In the genomic region with DNA sequence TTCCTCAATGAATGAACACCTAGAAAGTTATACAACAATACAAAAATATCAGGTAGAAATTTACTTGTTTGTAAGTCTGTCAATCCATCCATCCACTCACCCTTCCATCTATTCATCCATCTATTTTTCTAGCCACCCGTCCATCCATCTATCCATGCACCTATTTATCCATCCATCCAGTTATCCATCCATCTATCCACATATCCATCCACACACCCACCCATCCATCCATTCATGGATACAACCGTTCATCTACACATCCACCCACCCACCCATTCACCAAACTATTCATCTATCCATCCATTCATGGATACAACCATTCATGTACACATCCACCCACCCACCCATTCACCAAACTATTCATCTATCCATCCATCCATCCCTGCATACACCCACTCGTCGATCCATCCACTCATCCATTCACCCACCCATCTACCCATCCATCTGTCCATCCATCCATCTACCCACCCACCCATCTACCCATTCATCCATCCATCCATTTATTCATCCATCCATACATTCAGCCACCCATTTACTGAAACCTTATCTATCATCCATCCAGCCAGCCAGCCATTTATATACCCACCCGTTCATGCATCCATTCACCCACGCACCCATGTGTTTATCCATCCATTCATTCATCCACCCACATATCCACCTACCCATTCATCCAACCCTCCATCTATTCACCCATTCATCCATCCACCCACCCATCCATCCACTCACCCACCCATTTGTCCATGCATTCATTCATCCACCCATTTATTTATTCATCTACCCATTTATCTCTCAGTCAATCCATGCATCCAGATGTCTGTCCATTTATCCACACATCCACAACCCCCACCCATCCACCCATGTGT, we compare ENCODE assay signal across 16 cellular contexts. TPM values are rescaled to one million over a fixed set of nuclear protein-coding genes. Genes with fewer than 3 reads are reported as not detected.
DNase-seq lines count a peak whose midpoint lies in the region; ATAC-seq and TF ChIP-seq lines count a peak whose summit lies in the region.
"Had no signal": no experiment of that assay in that cellular context is flagged by ENCODE, and none has a peak within 500 bp of the region (broad histone marks: within the 10 kb centered on the region; RNA-seq: fewer than 3 reads in every experiment).

No MANE protein-coding gene starts in this region.

- ATAC-seq in stimulated activated effector memory CD8-positive, alpha-beta T cell treated with anti-CD3 and anti-CD28 coated beads, Interleukin-12 subunit alpha, Interleukin-12 subunit beta, amount 100 ng/mL, for 72 hours, result no peak
- ATAC-seq in GM18511 (IDR thresholded peaks at IDR 0.05; ENCODE audit: unreplicated experiment), result no peak
- ATAC-seq: CD8-positive, alpha-beta T cell; HepG2 had no signal

- H2AFZ ChIP-seq in mammary epithelial cell (ENCODE audit: low read depth, low read length), result no peak overlapping the region

- H3K27ac Mint-ChIP-seq in mesothelial cell of epicardium, result peak overlapping the region; percentile 0
- H3K27ac Mint-ChIP-seq in stimulated activated effector memory CD8-positive, alpha-beta T cell treated with anti-CD3 and anti-CD28 coated beads, Interleukin-12 subunit alpha, Interleukin-12 subunit beta, amount 100 ng/mL, for 72 hours, result peak overlapping the region; percentile 11
- H3K27ac Mint-ChIP-seq: CD8-positive, alpha-beta T cell; H9; IgD-negative memory B cell had no signal

- H3K9me3 ChIP-seq in SK-N-MC (ENCODE audit: low read depth, low read length) (no peaks in the 10 kb centered on the region), mammary epithelial cell (replicated peaks; ENCODE audit: insufficient read depth, low read length) (peaks cover 4% of the 10 kb centered on the region)
- H3K9me3 ChIP-seq: BLaER1 had no signal

- peaks cover 6% of the 10 kb centered on the region for H3K4me1 ChIP-seq in mammary epithelial cell (ENCODE audit: insufficient read depth, low read length)
- H3K4me1 ChIP-seq: BLaER1 had no signal

- BruUV-seq in mammary epithelial cell (replicated peaks; lab: Mats Ljungman, UMichigan), result no TSS peak

- peak overlapping the region; percentile 51 for H3K4me3 ChIP-seq in SK-N-MC
- no peak overlapping the region for H3K4me3 ChIP-seq in mammary epithelial cell (replicated peaks in 1 of 3; ENCODE audit: insufficient read depth in 1 of 3, low read depth in 2 of 3, low read length in 3 of 3)
- H3K4me3 ChIP-seq: BLaER1 had no signal

- H3K4me3 Mint-ChIP-seq in mesothelial cell of epicardium, result no peak overlapping the region
- H3K4me3 Mint-ChIP-seq in stimulated activated effector memory CD8-positive, alpha-beta T cell treated with anti-CD3 and anti-CD28 coated beads, Interleukin-12 subunit alpha, Interleukin-12 subunit beta, amount 100 ng/mL, for 72 hours, result no peak overlapping the region
- H3K4me3 Mint-ChIP-seq: CD8-positive, alpha-beta T cell; H9 had no signal

- H3K9me3 Mint-ChIP-seq in mesothelial cell of epicardium, result no peaks in the 10 kb centered on the region
- no peaks in the 10 kb centered on the region for H3K9me3 Mint-ChIP-seq in stimulated activated effector memory CD8-positive, alpha-beta T cell treated with anti-CD3 and anti-CD28 coated beads, Interleukin-12 subunit alpha, Interleukin-12 subunit beta, amount 100 ng/mL, for 72 hours
- H3K9me3 Mint-ChIP-seq: CD8-positive, alpha-beta T cell; H9 had no signal

- intact Hi-C loops in mammary epithelial cell (cut with micrococcal nuclease), result no loop called here

- no peaks in the 10 kb centered on the region for H4K20me1 ChIP-seq in mammary epithelial cell (ENCODE audit: insufficient read depth, low read length)
- H4K20me1 ChIP-seq: BLaER1 had no signal

- DNase-seq in SK-N-MC (ENCODE audit: low read depth, low spot score) (no peak), mesothelial cell of epicardium (ENCODE audit: low spot score in 2 of 2, unreplicated experiment in 2 of 2) (no peak), mammary epithelial cell (no peak), NCI-H345 (lab: John Stamatoyannopoulos, UW) (no peak)
- DNase-seq in stimulated activated effector memory CD8-positive, alpha-beta T cell treated with anti-CD3 and anti-CD28 coated beads, Interleukin-12 subunit alpha, Interleukin-12 subunit beta, amount 100 ng/mL, for 72 hours (ENCODE audit: low spot score in 2 of 2), result no peak
- DNase-seq: ACHN; Calu3; CD8-positive, alpha-beta T cell; DMS79 treated with DMSO at 0.1 percent for 48 hours; GF-D8; H9 had no signal

- H3K27ac ChIP-seq in C4-2B, result peak overlapping the region; percentile 92
- H3K27ac ChIP-seq in SK-N-MC, result peak overlapping the region; percentile 89
- no peak overlapping the region for H3K27ac ChIP-seq in mammary epithelial cell (ENCODE audit: insufficient read depth, low read depth, low read length)
- H3K27ac ChIP-seq: BLaER1 had no signal

- dilution Hi-C loops in mammary epithelial cell (cut with HindIII; ENCODE audit: low sequenced_read_pairs), result loop anchor here (5.0 kb wide), 1 partner anchor 62 kb away; no protein-coding TSS in a partner anchor

- no peaks in the 10 kb centered on the region for H3K27me3 ChIP-seq in mammary epithelial cell (ENCODE audit: insufficient read depth, low read length)
- H3K27me3 ChIP-seq: BLaER1 had no signal

- H3K79me2 ChIP-seq in mammary epithelial cell (ENCODE audit: insufficient read depth, low read length), result no peaks in the 10 kb centered on the region

- CTCF ChIA-PET in mammary epithelial cell (lab: Charles Lee; ENCODE audit: low non-redundant PET), result no interaction called here

- peaks cover 6% of the 10 kb centered on the region for H3K4me1 Mint-ChIP-seq in mesothelial cell of epicardium
- no peaks in the 10 kb centered on the region for H3K4me1 Mint-ChIP-seq in stimulated activated effector memory CD8-positive, alpha-beta T cell treated with anti-CD3 and anti-CD28 coated beads, Interleukin-12 subunit alpha, Interleukin-12 subunit beta, amount 100 ng/mL, for 72 hours
- H3K4me1 Mint-ChIP-seq: IgD-negative memory B cell had no signal

- in situ Hi-C loops in mammary epithelial cell (cut with MboI; ENCODE audit: low sequenced_read_pairs in 2 of 2), result no loop called here

- H3K27me3 Mint-ChIP-seq in mesothelial cell of epicardium (ENCODE audit: low read depth), result no peaks in the 10 kb centered on the region
- H3K27me3 Mint-ChIP-seq: IgD-negative memory B cell had no signal

- no peaks in the 10 kb centered on the region for H3K36me3 Mint-ChIP-seq in mesothelial cell of epicardium
- H3K36me3 Mint-ChIP-seq in stimulated activated effector memory CD8-positive, alpha-beta T cell treated with anti-CD3 and anti-CD28 coated beads, Interleukin-12 subunit alpha, Interleukin-12 subunit beta, amount 100 ng/mL, for 72 hours, result no peaks in the 10 kb centered on the region
- H3K36me3 Mint-ChIP-seq: CD8-positive, alpha-beta T cell had no signal

- H3K36me3 ChIP-seq in SK-N-MC (ENCODE audit: insufficient read depth, low read length), result no peaks in the 10 kb centered on the region
- H3K36me3 ChIP-seq in mammary epithelial cell (ENCODE audit: insufficient read depth, low read length), result no peaks in the 10 kb centered on the region
- H3K36me3 ChIP-seq: BLaER1 had no signal

- no peak overlapping the region for H3K9ac ChIP-seq in SK-N-MC (ENCODE audit: insufficient read length)
- H3K9ac ChIP-seq in mammary epithelial cell (ENCODE audit: insufficient read depth, low read length), result no peak overlapping the region
- H3K9ac ChIP-seq: BLaER1 had no signal

- no peak overlapping the region for H3K4me2 ChIP-seq in mammary epithelial cell (ENCODE audit: insufficient read depth, low read depth, low read length)
- H3K4me2 ChIP-seq: BLaER1 had no signal

- no peak for TF ChIP-seq CTCF in C4-2B (conservative IDR thresholded peaks at IDR 0.05)
- no peak for TF ChIP-seq CTCF in mesothelial cell of epicardium (IDR thresholded peaks at IDR 0.05; ENCODE audit: unreplicated experiment)
- TF ChIP-seq CTCF in mammary epithelial cell (conservative IDR thresholded peaks at IDR 0.05 in 1 of 2, IDR thresholded peaks at IDR 0.05 in 1 of 2; ENCODE audit: extremely low read depth in 1 of 2, insufficient read depth in 1 of 2, low read depth in 1 of 2, low read length in 2 of 2), result no peak

- WGBS in mammary epithelial cell (ENCODE audit: low coverage, missing lambda C conversion rate), result 66% methylated on average over 5 of the region's 6 CpGs

RNA-seq across cellular contexts. Expression of a gene that starts 10.4 kb away (rescaled TPM):
- total RNA-seq in mesothelial cell of epicardium, result 244 to 260 TPM (median 248 TPM) in 3 replicates
- 10 to 100 TPM; 27.0 to 66.4 TPM for total RNA-seq in mammary epithelial cell
- 91.6 TPM for polyA plus RNA-seq in mammary epithelial cell
- polyA minus RNA-seq in mammary epithelial cell, result 122 TPM
